1 cellular context compared by ENCODE assay signal in genomic region chr9:109113239-109113638, GRCh38.
TF ChIP-seq lines count a peak whose summit lies in the region.

No MANE protein-coding gene starts in this region.

TF ChIP-seq in A549, 52 proteins besides CTCF, POLR2A, EP300 and RAD21 (continued from another document):
- TF ChIP-seq REST (IDR thresholded peaks at IDR 0.05), result no peak
- TF ChIP-seq RFX5 (IDR thresholded peaks at IDR 0.05), result no peak
- TF ChIP-seq EHMT2 (IDR thresholded peaks at IDR 0.05; ENCODE audit: low read depth), result no peak
- no peak for TF ChIP-seq MYC (IDR thresholded peaks at IDR 0.05; ENCODE audit: borderline replicate concordance, low read length)
